In genomic region chr14:65038966-65039365, GRCh38 we compare ENCODE assay signal across 22 cellular contexts.
"Had no signal": no experiment of that assay in that cellular context is flagged by ENCODE, and none has a peak within 500 bp of the region (broad histone marks: within the 10 kb centered on the region; RNA-seq: fewer than 3 reads in every experiment).

No MANE protein-coding gene starts in this region.

- H3K9me3 Mint-ChIP-seq: activated T-cell treated with anti-CD3 and anti-CD28 coated beads, Interleukin-2, amount 50 U/mL, for 24 hours; activated T-helper 17 cell treated with anti-CD3 and anti-CD28 coated beads, Interleukin-2, amount 50 U/mL, for 72 hours; naive thymus-derived CD4-positive, alpha-beta T cell had no signal

- ATAC-seq: activated T-helper 17 cell treated with anti-CD3 and anti-CD28 coated beads, Interleukin-2, amount 50 U/mL, for 72 hours; foreskin keratinocyte; heart left ventricle; left lung; naive thymus-derived CD4-positive, alpha-beta T cell; right cardiac atrium had no signal

- DNase-seq: activated CD4-positive, alpha-beta T cell treated with anti-CD3 and anti-CD28 coated beads for 4 hours; activated CD4-positive, alpha-beta T cell treated with anti-CD3 and anti-CD28 coated beads, Interleukin-2, amount 50 U/mL, for 4 hours; activated CD8-positive, alpha-beta memory T cell treated with anti-CD3 and anti-CD28 coated beads, Interleukin-2, amount 50 U/mL, for 4 hours; activated gamma-delta T cell treated with Interleukin-2 at 50 U/mL for 16 hours; activated naive CD4-positive, alpha-beta T cell treated with anti-CD3 and anti-CD28 coated beads, Interleukin-2, amount 50 U/mL, for 16 hours; activated T-cell treated with anti-CD3 and anti-CD28 coated beads, Interleukin-2, amount 50 U/mL, for 24 hours; amygdala; central memory CD4-positive, alpha-beta T cell; foreskin keratinocyte; heart left ventricle; left lung; naive thymus-derived CD4-positive, alpha-beta T cell; nucleus accumbens; right cardiac atrium; stimulated activated CD4-positive, alpha-beta T cell treated with anti-CD3 and anti-CD28 coated beads, Interleukin-2, amount 100 ng/mL, for 48 hours; stimulated activated naive CD4-positive, alpha-beta T cell treated with Interleukin-2 at 50 U/mL for 16 hours had no signal

- H3K27ac Mint-ChIP-seq: activated T-cell treated with anti-CD3 and anti-CD28 coated beads, Interleukin-2, amount 50 U/mL, for 24 hours; activated T-helper 17 cell treated with anti-CD3 and anti-CD28 coated beads, Interleukin-2, amount 50 U/mL, for 72 hours had no signal

- H3K36me3 ChIP-seq: breast epithelium had no signal

- H3K27ac ChIP-seq: breast epithelium, esophagus muscularis mucosa, foreskin keratinocyte, heart left ventricle, left lung, tibial nerve, VCaP had no signal

- H3K27me3 Mint-ChIP-seq: activated T-cell treated with anti-CD3 and anti-CD28 coated beads, Interleukin-2, amount 50 U/mL, for 24 hours; activated T-helper 17 cell treated with anti-CD3 and anti-CD28 coated beads, Interleukin-2, amount 50 U/mL, for 72 hours; naive thymus-derived CD4-positive, alpha-beta T cell had no signal

- H3K27me3 ChIP-seq: breast epithelium, esophagus muscularis mucosa, foreskin keratinocyte, heart left ventricle, left lung, tibial nerve had no signal

- H3K9me3 ChIP-seq: breast epithelium, esophagus muscularis mucosa, heart left ventricle, left lung, tibial nerve had no signal

- H3K4me3 Mint-ChIP-seq: activated T-cell treated with anti-CD3 and anti-CD28 coated beads, Interleukin-2, amount 50 U/mL, for 24 hours; activated T-helper 17 cell treated with anti-CD3 and anti-CD28 coated beads, Interleukin-2, amount 50 U/mL, for 72 hours; naive thymus-derived CD4-positive, alpha-beta T cell had no signal

- H3K4me1 Mint-ChIP-seq: activated T-helper 17 cell treated with anti-CD3 and anti-CD28 coated beads, Interleukin-2, amount 50 U/mL, for 72 hours had no signal

- H3K4me3 ChIP-seq: breast epithelium, esophagus muscularis mucosa, heart left ventricle, left lung, lung, tibial nerve had no signal

- H3K4me1 ChIP-seq: foreskin keratinocyte had no signal
